13 cellular contexts compared by ENCODE assay signal in genomic region chr3:69011331-69011730, GRCh38. TPM values are rescaled to one million over a fixed set of nuclear protein-coding genes. Genes with fewer than 3 reads are reported as not detected.
DNase-seq lines count a peak whose midpoint lies in the region; ATAC-seq, FAIRE-seq and TF ChIP-seq lines count a peak whose summit lies in the region.
"Had no signal": no experiment of that assay in that cellular context is flagged by ENCODE, and none has a peak within 500 bp of the region (broad histone marks: within the 10 kb centered on the region; RNA-seq: fewer than 3 reads in every experiment).

No MANE protein-coding gene starts in this region.

- no peaks in the 10 kb centered on the region for H3K9me3 ChIP-seq in GM12878 (replicated peaks; ENCODE audit: control insufficient read depth, insufficient read depth, low read length)
- no peaks in the 10 kb centered on the region for H3K9me3 ChIP-seq in stomach smooth muscle (ENCODE audit: control insufficient read depth in 2 of 2, low read length in 2 of 2)

- H3K36me3 ChIP-seq in GM12878 (ENCODE audit: control insufficient read depth in 2 of 2, insufficient read depth in 2 of 2, low read length in 1 of 2) (no peaks in the 10 kb centered on the region; a peak in 2 of 4 replicates), stomach smooth muscle (ENCODE audit: control insufficient read depth in 2 of 2, insufficient read depth in 2 of 2, low read length in 2 of 2) (peaks cover 9 to 14% of the 10 kb centered on the region in 2 donors)

- POLR2A ChIA-PET in GM12878 (lab: Charles Lee), result no interaction called here

- peak overlapping the region; percentile 63 for H3K4me3 Mint-ChIP-seq in T-helper 2 cell treated with Interferon-gamma antibody and Interleukin-4, amounts not matched to agents 5 μg/mL and 100 μg/mL, for 36 hours

- peaks cover 13% of the 10 kb centered on the region for H3K36me3 Mint-ChIP-seq in T-helper 2 cell treated with Interferon-gamma antibody and Interleukin-4, amounts not matched to agents 5 μg/mL and 100 μg/mL, for 36 hours (ENCODE audit: low read depth)

- H2AFZ ChIP-seq in GM12878 (ENCODE audit: control insufficient read depth, low read depth, low read length), result no peak overlapping the region

- FAIRE-seq in GM12878 (lab: Jason Lieb, UNC), result no peak
- FAIRE-seq: A204.1, GM18507 had no signal

- no peak overlapping the region for H3K4me3 ChIP-seq in GM12878
- no peak overlapping the region for H3K4me3 ChIP-seq in stomach smooth muscle (ENCODE audit: low read length in 2 of 2)
- H3K4me3 ChIP-seq: cardiac muscle cell had no signal

- SMC1A ChIA-PET in GM12878 (lab: Charles Lee; ENCODE audit: uncharacterized antibody, unreplicated experiment), result interaction anchor here (0.9 to 2.5 kb wide), 6 partner anchors 9 to 118 kb away, joined by 3 to 9 read pairs (median 4); no protein-coding TSS in a partner anchor

- H3K4me1 Mint-ChIP-seq in T-helper 2 cell treated with Interferon-gamma antibody and Interleukin-4, amounts not matched to agents 5 μg/mL and 100 μg/mL, for 36 hours (ENCODE audit: low read depth), result peaks cover 24% of the 10 kb centered on the region

- no peak for TF ChIP-seq RAD21 in GM12878 (IDR thresholded peaks at IDR 0.05; ENCODE audit: insufficient read depth, low read depth, low read length)

- RAD21 ChIA-PET in GM12878 (lab: Charles Lee; ENCODE audit: unreplicated experiment), result interaction anchor here (1.1 to 1.9 kb wide), 3 partner anchors 17 to 81 kb away, joined by 3 to 10 read pairs (median 4); no protein-coding TSS in a partner anchor

- WGBS in GM12878 (ENCODE audit: insufficient coverage, insufficient replicate concordance, low lambda C conversion rate, missing lambda C conversion rate), result 93% methylated on average over 6 of the region's 6 CpGs

- no peak overlapping the region for H3K4me2 ChIP-seq in GM12878 (ENCODE audit: control insufficient read depth, insufficient read depth)

- intact Hi-C loops in GM12878 (cut with micrococcal nuclease; ENCODE audit: unreplicated experiment), result loop anchor here (5.0 to 10.0 kb wide), 2 partner anchors 76 to 293 kb away; no protein-coding TSS in a partner anchor

- H3K9me3 Mint-ChIP-seq in T-helper 2 cell treated with Interferon-gamma antibody and Interleukin-4, amounts not matched to agents 5 μg/mL and 100 μg/mL, for 36 hours, result no peaks in the 10 kb centered on the region

- H3K27me3 ChIP-seq in GM12878 (replicated peaks in 1 of 2; ENCODE audit: control insufficient read depth in 2 of 2, insufficient read depth in 2 of 2, low read length in 1 of 2) (no peaks in the 10 kb centered on the region), stomach smooth muscle (ENCODE audit: control insufficient read depth in 1 of 2, insufficient read depth in 2 of 2, low read length in 2 of 2) (no peaks in the 10 kb centered on the region)
- H3K27me3 ChIP-seq: cardiac muscle cell had no signal

- in situ Hi-C loops in GM12878 (cut with MboI), result no loop called here

- no peak overlapping the region for H3K27ac Mint-ChIP-seq in T-helper 2 cell treated with Interferon-gamma antibody and Interleukin-4, amounts not matched to agents 5 μg/mL and 100 μg/mL, for 36 hours

- H3K4me1 ChIP-seq in GM12878 (ENCODE audit: control insufficient read depth, insufficient read depth, low read length) (peaks cover 7% of the 10 kb centered on the region; the same call in 1 of the 2 replicates), stomach smooth muscle (ENCODE audit: control insufficient read depth, insufficient read depth, low read length) (peaks cover 27% of the 10 kb centered on the region)

- H4K20me1 ChIP-seq in GM12878 (ENCODE audit: control insufficient read depth, insufficient read depth), result no peaks in the 10 kb centered on the region

- ATAC-seq in GM12878 (no peak), GM21528 (IDR thresholded peaks at IDR 0.05; ENCODE audit: low FRiP score, unreplicated experiment) (no peak)

- CTCF ChIA-PET in GM12878 (lab: Yijun Ruan, JAX), result interaction anchor here (0.8 to 2.0 kb wide), 5 partner anchors 9 to 661 kb away, joined by 3 to 5 read pairs (median 3); partner anchors contain the start of gene TMF1

- TSS peak; percentile 42 for BruUV-seq in GM12878 (replicated peaks; lab: Mats Ljungman, UMichigan)

- no peaks in the 10 kb centered on the region for H3K27me3 Mint-ChIP-seq in T-helper 2 cell treated with Interferon-gamma antibody and Interleukin-4, amounts not matched to agents 5 μg/mL and 100 μg/mL, for 36 hours (ENCODE audit: low read depth)

- no peak for TF ChIP-seq POLR2A in GM12878 (IDR thresholded peaks at IDR 0.05; ENCODE audit: low read depth, low read length)

- TF ChIP-seq CTCF in GM12878 (IDR thresholded peaks at IDR 0.05 in 2 of 3, conservative IDR thresholded peaks at IDR 0.05 in 1 of 3; ENCODE audit: control insufficient read depth in 2 of 3, extremely low read depth in 1 of 3, insufficient read depth in 1 of 3, low read depth in 3 of 3, low read length in 3 of 3), result no peak

- no peak for TF ChIP-seq EP300 in GM12878 (IDR thresholded peaks at IDR 0.05; ENCODE audit: borderline replicate concordance in 1 of 2, control insufficient read depth in 1 of 2, low read depth in 2 of 2, low read length in 2 of 2)

- no peaks in the 10 kb centered on the region for H3K79me2 ChIP-seq in GM12878 (ENCODE audit: control insufficient read depth, insufficient read depth, low read length)

- no peak for DNase-seq in T-helper 2 cell treated with Interferon-gamma antibody and Interleukin-4, amounts not matched to agents 5 μg/mL and 100 μg/mL, for 36 hours (ENCODE audit: low spot score)
- DNase-seq in T-helper 2 cell (no peak), GM12878 (ENCODE audit: low read depth, low spot score) (no peak), left kidney (ENCODE audit: low read depth, low spot score) (peak; percentile 10), NCI-H1436 (lab: John Stamatoyannopoulos, UW) (no peak), NCI-H82 (lab: John Stamatoyannopoulos, UW) (no peak)
- DNase-seq: DMS79 treated with DMSO at 0.1 percent for 48 hours, NCI-H1436 treated with DMSO at 0.1 percent for 48 hours had no signal

- H3K27ac ChIP-seq in GM12878 (ENCODE audit: control insufficient read depth, insufficient read depth) (no peak overlapping the region), stomach smooth muscle (ENCODE audit: low read length) (peak overlapping the region; percentile 11)
- H3K27ac ChIP-seq: cardiac muscle cell had no signal

- H3K9ac ChIP-seq in GM12878 (ENCODE audit: control insufficient read depth, insufficient read depth, low read length) (no peak overlapping the region), stomach smooth muscle (ENCODE audit: low read length in 2 of 2) (peak overlapping the region in 1 of 2 donors; percentile 88)

TF ChIP-seq in GM12878, 131 proteins besides CTCF, POLR2A, EP300 and RAD21 (continues in another document):
- no peak for TF ChIP-seq NR2C1 (IDR thresholded peaks at IDR 0.05)
- no peak for TF ChIP-seq SP1 (IDR thresholded peaks at IDR 0.05; ENCODE audit: low read depth, low read length)
- TF ChIP-seq ZBTB33 (IDR thresholded peaks at IDR 0.05), result no peak
- TF ChIP-seq CREB1 (IDR thresholded peaks at IDR 0.05; ENCODE audit: low read depth), result no peak

RNA-seq across cellular contexts. Expression of gene EOGT, which starts 2.2 kb away (rescaled TPM):
- 13.7 and 14.2 TPM in 2 replicates for total RNA-seq in GM12878 (2013; cell fraction: nucleolus; rRNA removed)
- total RNA-seq in GM12878 (2014; rRNA removed) (9.1 and 10.6 TPM in 2 replicates), GM12878 (2014; rRNA removed; fragmentation: Illumina TruSeq; extraction: Trizol) (15.5 and 16.5 TPM in 2 replicates), GM12878 (2021) (9.0 and 10.1 TPM in 2 replicates)
- polyA plus RNA-seq in GM12878 (2011; ENCODE audit: low read depth), result 2.9 TPM
- polyA plus RNA-seq in GM12878 (2011; rRNA removed) (10.0 and 14.4 TPM in 2 replicates), GM12878 (2014; fragmentation: Illumina TruSeq; extraction: Trizol) (11.8 and 17.3 TPM in 2 replicates), GM12878 (2014; fragmentation: Nextera tagmentation; extraction: Ambion mirVana) (1 to 10 TPM; 3.5 to 4.3 TPM), GM12878 (2014; rRNA removed) (7.6 and 10.2 TPM in 2 replicates), GM12878 (2016; fragmentation: Nextera tagmentation; extraction: Ambion mirVana) (1 to 10 TPM; 6.3 to 6.7 TPM)
- polyA plus RNA-seq in GM12878 (2011; cell fraction: cytosol; rRNA removed), result 6.2 and 6.3 TPM in 2 replicates
- 10.5 and 14.5 TPM in 2 replicates for polyA plus RNA-seq in GM12878 (2011; cell fraction: nucleus; rRNA removed)
- 2.8 and 2.9 TPM in 2 replicates for polyA plus RNA-seq in GM12878 (2012)
- polyA minus RNA-seq in GM12878 (2011; rRNA and poly(A)+ RNA removed), result 14.4 and 15.1 TPM in 2 replicates
- 4.7 and 5.2 TPM in 2 replicates for polyA minus RNA-seq in GM12878 (2011; cell fraction: cytosol; rRNA and poly(A)+ RNA removed)
- 11.1 and 20.9 TPM in 2 replicates for polyA minus RNA-seq in GM12878 (2011; cell fraction: nucleus; rRNA and poly(A)+ RNA removed)

RNA-seq across cellular contexts. Expression of gene TMF1, which starts 40.8 kb away (rescaled TPM):
- 88.0 and 127 TPM in 2 replicates for total RNA-seq in GM12878 (2013; cell fraction: nucleolus; rRNA removed)
- 15.8 and 16.5 TPM in 2 replicates for total RNA-seq in GM12878 (2014; rRNA removed)
- 22.9 and 23.2 TPM in 2 replicates for total RNA-seq in GM12878 (2014; rRNA removed; fragmentation: Illumina TruSeq; extraction: Trizol)
- total RNA-seq in GM12878 (2021), result 18.5 and 19.0 TPM in 2 replicates
- 8.5 TPM for polyA plus RNA-seq in GM12878 (2011; ENCODE audit: low read depth)
- polyA plus RNA-seq in GM12878 (2011; rRNA removed), result 17.1 and 33.3 TPM in 2 replicates
- polyA plus RNA-seq in GM12878 (2011; cell fraction: cytosol; rRNA removed), result 6.1 and 6.8 TPM in 2 replicates
- polyA plus RNA-seq in GM12878 (2011; cell fraction: nucleus; rRNA removed), result 10.8 and 21.1 TPM in 2 replicates
- 18.8 and 25.0 TPM in 2 replicates for polyA plus RNA-seq in GM12878 (2012)
- 18.1 and 20.5 TPM in 2 replicates for polyA plus RNA-seq in GM12878 (2014; fragmentation: Illumina TruSeq; extraction: Trizol)
- 1 to 10 TPM; 7.1 to 7.9 TPM for polyA plus RNA-seq in GM12878 (2014; fragmentation: Nextera tagmentation; extraction: Ambion mirVana)
- polyA plus RNA-seq in GM12878 (2014; rRNA removed), result 13.3 and 23.8 TPM in 2 replicates
- polyA plus RNA-seq in GM12878 (2016; fragmentation: Nextera tagmentation; extraction: Ambion mirVana), result 10 to 100 TPM; 23.4 to 24.5 TPM
- polyA minus RNA-seq in GM12878 (2011; rRNA and poly(A)+ RNA removed), result 22.6 and 29.0 TPM in 2 replicates
- 8.6 and 10.2 TPM in 2 replicates for polyA minus RNA-seq in GM12878 (2011; cell fraction: cytosol; rRNA and poly(A)+ RNA removed)
- polyA minus RNA-seq in GM12878 (2011; cell fraction: nucleus; rRNA and poly(A)+ RNA removed), result 16.4 and 18.5 TPM in 2 replicates
